Comparison of ENCODE assay signal across 8 cellular contexts in genomic region chr14:104690266-104690711, GRCh38. TPM values are rescaled to one million over a fixed set of nuclear protein-coding genes. Genes with fewer than 3 reads are reported as not detected.
A peak's percentile ranks its signal among the peaks of the same experiment; 100 is the strongest.
DNase-seq lines count a peak whose midpoint lies in the region; ATAC-seq and TF ChIP-seq lines count a peak whose summit lies in the region.

No MANE protein-coding gene starts in this region.

- no peaks in the 10 kb centered on the region for H3K9me3 ChIP-seq in ES-I3 (ENCODE audit: control insufficient read depth, insufficient read depth, low read length)
- no peaks in the 10 kb centered on the region for H3K9me3 ChIP-seq in SK-N-MC (ENCODE audit: low read depth, low read length)
- H3K9me3 ChIP-seq in psoas muscle = no peaks in the 10 kb centered on the region

- no peaks in the 10 kb centered on the region for H3K27me3 ChIP-seq in psoas muscle (ENCODE audit: insufficient read depth in 3 of 3, low read length in 2 of 3)

- H3K4me1 ChIP-seq in ES-I3 (ENCODE audit: insufficient read depth, low read length) = peaks cover 28% of the 10 kb centered on the region; the same call in 1 of the 2 replicates
- H3K4me1 ChIP-seq in psoas muscle = peaks cover 49% of the 10 kb centered on the region

- ATAC-seq in psoas muscle (no peak), GM21360 (IDR thresholded peaks at IDR 0.05; ENCODE audit: unreplicated experiment) (no peak), GM18907 (IDR thresholded peaks at IDR 0.05; ENCODE audit: unreplicated experiment) (no peak), GM19328 (IDR thresholded peaks at IDR 0.05; ENCODE audit: unreplicated experiment) (no peak)

- no peak for TF ChIP-seq CTCF in fibroblast of mammary gland (conservative IDR thresholded peaks at IDR 0.05; ENCODE audit: control insufficient read depth, insufficient read depth, low read depth, low read length)
- TF ChIP-seq CTCF in psoas muscle (IDR thresholded peaks at IDR 0.05) = no peak

- DNase-seq in SK-N-MC (ENCODE audit: low read depth, low spot score) = no peak
- no peak for DNase-seq in fibroblast of mammary gland (ENCODE audit: low read depth)
- DNase-seq in psoas muscle = no peak
- no peak for DNase-seq in DMS114 treated with DMSO at 0.1 percent for 48 hours (lab: John Stamatoyannopoulos, UW; ENCODE audit: unreplicated experiment)

- peak overlapping the region; percentile 85 for H3K4me3 ChIP-seq in SK-N-MC
- H3K4me3 ChIP-seq in fibroblast of mammary gland (ENCODE audit: control insufficient read depth, low read depth, low read length) = peak overlapping the region; percentile 79
- peak overlapping the region; percentile 91 for H3K4me3 ChIP-seq in psoas muscle

- H3K9ac ChIP-seq in ES-I3 (ENCODE audit: low read depth, low read length) = peak overlapping the region; percentile 88
- peak overlapping the region; percentile 81 for H3K9ac ChIP-seq in SK-N-MC (ENCODE audit: insufficient read length)

- WGBS in psoas muscle, 3 donors = 39 to 48% (median 40%) methylated on average over 12 of the region's 12 CpGs

- intact Hi-C loops in psoas muscle (cut with DNase I) = loop anchor here in 1 of 2 donors (5.0 kb wide), 1 partner anchor 38 kb away; no protein-coding TSS in a partner anchor

- H3K36me3 ChIP-seq in ES-I3 (ENCODE audit: insufficient read depth, low read length) (no peaks in the 10 kb centered on the region), SK-N-MC (ENCODE audit: insufficient read depth, low read length) (no peaks in the 10 kb centered on the region), psoas muscle (ENCODE audit: insufficient read depth in 1 of 2, low read depth in 1 of 2) (no peaks in the 10 kb centered on the region)

- H3K27ac ChIP-seq in SK-N-MC (no peak overlapping the region), psoas muscle (peak overlapping the region; percentile 94)

RNA-seq across cellular contexts. Expression of gene INF2, which starts 0.9 kb away (rescaled TPM):
- total RNA-seq in psoas muscle = 10 to 100 TPM; 16.4 to 26.3 (median 23.4) TPM
- polyA plus RNA-seq in psoas muscle = 10 to 100 TPM; 12.0 to 29.1 (median 12.8) TPM

RNA-seq across cellular contexts. Expression of gene ADSS1, which starts 33.7 kb away (rescaled TPM):
- total RNA-seq in psoas muscle = 100 to 1,000 TPM; 201 to 359 (median 278) TPM
- 100 to 1,000 TPM; 187 to 394 (median 300) TPM for polyA plus RNA-seq in psoas muscle
